12 cellular contexts compared by ENCODE assay signal in the genomic region with DNA sequence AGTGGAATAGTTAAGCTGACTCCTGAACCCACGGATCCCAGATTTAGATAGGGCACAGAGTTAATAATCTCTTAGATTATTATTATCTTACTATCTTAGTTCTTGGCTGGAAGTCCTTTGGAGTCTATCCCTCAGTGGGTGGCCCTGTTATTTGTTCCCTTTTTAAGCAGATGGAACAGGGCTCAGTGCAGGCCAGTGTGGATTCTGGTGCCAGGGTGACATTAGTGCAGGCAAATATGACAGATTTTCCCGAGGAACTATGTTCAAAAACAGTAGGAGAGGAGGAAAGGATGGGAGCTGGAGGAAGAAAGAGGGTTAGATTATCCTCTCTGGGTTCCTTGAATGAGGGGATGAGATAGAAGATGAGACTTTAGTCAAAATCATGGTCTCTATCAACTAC. TPM values are rescaled to one million over a fixed set of nuclear protein-coding genes. Genes with fewer than 3 reads are reported as not detected.
"Had no signal": no experiment of that assay in that cellular context is flagged by ENCODE, and none has a peak within 500 bp of the region (broad histone marks: within the 10 kb centered on the region; RNA-seq: fewer than 3 reads in every experiment).

No MANE protein-coding gene starts in this region.

- H3K9me3 ChIP-seq: HAP-1 had no signal

- H3K36me3 ChIP-seq: HAP-1 had no signal

- H3K27ac ChIP-seq: GM23248, HL-60 had no signal

- H2AFZ ChIP-seq: GM23248 had no signal

- H3K4me3 ChIP-seq: GM23248, HAP-1 had no signal

- ATAC-seq: HCT116, HepG2 had no signal

- H3K9ac ChIP-seq: GM23248 had no signal

- DNase-seq: GM23248, GOT3, H7, HFFc6, KBM-7 had no signal

RNA-seq across cellular contexts. Expression of a gene that starts 41.4 kb away (rescaled TPM):
- total RNA-seq: GM23248, H4, H7, HepG2, HFFc6, HT1080 had no signal
- polyA plus RNA-seq: GM23248, HepG2, IgD-negative memory B cell had no signal
